ENCODE assay signal across 1 cellular context in genomic region chr19:45515081-45515624, GRCh38.
TF ChIP-seq lines count a peak whose summit lies in the region.

No MANE protein-coding gene starts in this region.

TF ChIP-seq in H1, 55 proteins besides CTCF, POLR2A, EP300 and RAD21:
- TF ChIP-seq POLR2AphosphoS5 (IDR thresholded peaks at IDR 0.05; ENCODE audit: low read depth, low read length): peak; percentile 48; the same call in 1 of the 2 replicates
- TF ChIP-seq ASH2L (IDR thresholded peaks at IDR 0.05; ENCODE audit: low read length): no peak
